ENCODE assay signal across 10 cellular contexts in the genomic region with DNA sequence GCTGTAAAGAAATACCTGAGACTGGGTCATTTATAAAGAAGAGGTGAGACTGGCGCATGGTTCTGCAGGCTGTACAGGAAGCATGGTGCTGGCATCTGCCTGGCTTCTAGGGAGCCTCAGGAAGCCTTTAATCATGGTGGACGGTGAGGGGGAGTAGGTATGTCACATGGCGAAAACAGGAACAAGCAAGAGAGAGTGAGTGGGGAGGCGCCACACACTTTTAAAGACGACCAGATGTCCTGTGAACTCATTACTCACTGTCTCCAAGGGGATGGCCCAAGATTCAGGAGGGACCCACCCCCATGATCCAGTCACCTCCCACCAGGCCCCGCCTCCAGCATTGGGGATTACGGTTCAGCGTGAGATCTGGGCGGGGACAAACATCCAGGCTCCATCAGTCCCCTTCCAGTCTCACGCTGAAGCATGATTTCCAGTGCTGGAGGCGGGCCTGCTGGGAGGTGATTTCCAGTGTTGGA. TPM values are rescaled to one million over a fixed set of nuclear protein-coding genes. Genes with fewer than 3 reads are reported as not detected.
DNase-seq lines count a peak whose midpoint lies in the region; ATAC-seq lines count a peak whose summit lies in the region.
"Had no signal": no experiment of that assay in that cellular context is flagged by ENCODE, and none has a peak within 500 bp of the region (broad histone marks: within the 10 kb centered on the region; RNA-seq: fewer than 3 reads in every experiment).

No MANE protein-coding gene starts in this region.

- intact Hi-C loops in left ventricle myocardium superior (cut with micrococcal nuclease), result no loop called here

- no peaks in the 10 kb centered on the region for H3K27me3 Mint-ChIP-seq in activated CD8-positive, alpha-beta memory T cell treated with anti-CD3 and anti-CD28 coated beads, Interleukin-2, amount 10 ng/mL, durations not matched to agents 7 days and 5 days
- H3K27me3 Mint-ChIP-seq in activated T-cell treated with anti-CD3 and anti-CD28 coated beads, Interleukin-2, amount 50 U/mL, for 4 hours (ENCODE audit: low read depth), result no peaks in the 10 kb centered on the region
- no peaks in the 10 kb centered on the region for H3K27me3 Mint-ChIP-seq in stimulated activated naive CD8-positive, alpha-beta T cell treated with anti-CD3 and anti-CD28 coated beads, Interleukin-15, amount 100 ng/mL, for 72 hours

- no peak overlapping the region for H3K4me3 Mint-ChIP-seq in activated CD8-positive, alpha-beta memory T cell treated with anti-CD3 and anti-CD28 coated beads, Interleukin-2, amount 10 ng/mL, durations not matched to agents 7 days and 5 days
- H3K4me3 Mint-ChIP-seq in activated T-cell treated with anti-CD3 and anti-CD28 coated beads, Interleukin-2, amount 50 U/mL, for 4 hours, result peak overlapping the region; percentile 3
- H3K4me3 Mint-ChIP-seq in stimulated activated naive CD8-positive, alpha-beta T cell treated with anti-CD3 and anti-CD28 coated beads, Interleukin-15, amount 100 ng/mL, for 72 hours, result no peak overlapping the region

- peak; percentile 28 for DNase-seq in activated CD8-positive, alpha-beta memory T cell treated with anti-CD3 and anti-CD28 coated beads, Interleukin-2, amount 50 U/mL, for 4 hours
- no peak for DNase-seq in activated CD8-positive, alpha-beta memory T cell treated with anti-CD3 and anti-CD28 coated beads, Interleukin-2, amount 10 ng/mL, durations not matched to agents 7 days and 5 days
- no peak for DNase-seq in activated T-cell treated with anti-CD3 and anti-CD28 coated beads, Interleukin-2, amount 50 U/mL, for 4 hours
- DNase-seq in left ventricle myocardium superior (peak; percentile 56), DMS153 (lab: John Stamatoyannopoulos, UW) (no peak), NCI-H146 (lab: John Stamatoyannopoulos, UW) (no peak)
- no peak for DNase-seq in stimulated activated naive CD8-positive, alpha-beta T cell treated with anti-CD3 and anti-CD28 coated beads, Interleukin-15, amount 100 ng/mL, for 72 hours
- DNase-seq: PC-9, posterior cingulate gyrus had no signal

- CTCF ChIA-PET in activated CD8-positive, alpha-beta memory T cell treated with anti-CD3 and anti-CD28 coated beads, Interleukin-2, amount 10 ng/mL, durations not matched to agents 7 days and 5 days (lab: Charles Lee), result interaction anchor here (0.6 kb wide), 1 partner anchor 155 kb away, joined by 3 read pairs; no protein-coding TSS in a partner anchor

- no peak overlapping the region for H3K27ac Mint-ChIP-seq in activated CD8-positive, alpha-beta memory T cell treated with anti-CD3 and anti-CD28 coated beads, Interleukin-2, amount 10 ng/mL, durations not matched to agents 7 days and 5 days
- peak overlapping the region; percentile 55 for H3K27ac Mint-ChIP-seq in stimulated activated naive CD8-positive, alpha-beta T cell treated with anti-CD3 and anti-CD28 coated beads, Interleukin-15, amount 100 ng/mL, for 72 hours

- peaks cover 52% of the 10 kb centered on the region for H3K36me3 Mint-ChIP-seq in activated CD8-positive, alpha-beta memory T cell treated with anti-CD3 and anti-CD28 coated beads, Interleukin-2, amount 10 ng/mL, durations not matched to agents 7 days and 5 days
- H3K36me3 Mint-ChIP-seq in activated T-cell treated with anti-CD3 and anti-CD28 coated beads, Interleukin-2, amount 50 U/mL, for 4 hours (ENCODE audit: insufficient read depth), result peaks cover 21% of the 10 kb centered on the region

- peaks cover 27% of the 10 kb centered on the region for H3K4me1 Mint-ChIP-seq in activated CD8-positive, alpha-beta memory T cell treated with anti-CD3 and anti-CD28 coated beads, Interleukin-2, amount 10 ng/mL, durations not matched to agents 7 days and 5 days
- H3K4me1 Mint-ChIP-seq in activated T-cell treated with anti-CD3 and anti-CD28 coated beads, Interleukin-2, amount 50 U/mL, for 4 hours (ENCODE audit: low read depth), result peaks cover 27% of the 10 kb centered on the region
- peaks cover 48% of the 10 kb centered on the region for H3K4me1 Mint-ChIP-seq in stimulated activated naive CD8-positive, alpha-beta T cell treated with anti-CD3 and anti-CD28 coated beads, Interleukin-15, amount 100 ng/mL, for 72 hours

- ATAC-seq in activated CD8-positive, alpha-beta memory T cell treated with anti-CD3 and anti-CD28 coated beads, Interleukin-2, amount 10 ng/mL, durations not matched to agents 7 days and 5 days, result no peak
- ATAC-seq in activated T-cell treated with anti-CD3 and anti-CD28 coated beads, Interleukin-2, amount 50 U/mL, for 4 hours, result peak in 1 of 2 donors; percentile 9
- ATAC-seq in left ventricle myocardium superior (peak; percentile 29), GM21723 (IDR thresholded peaks at IDR 0.05; ENCODE audit: unreplicated experiment) (no peak)
- ATAC-seq in stimulated activated naive CD8-positive, alpha-beta T cell treated with anti-CD3 and anti-CD28 coated beads, Interleukin-15, amount 100 ng/mL, for 72 hours, result no peak

- H3K9me3 Mint-ChIP-seq in activated CD8-positive, alpha-beta memory T cell treated with anti-CD3 and anti-CD28 coated beads, Interleukin-2, amount 10 ng/mL, durations not matched to agents 7 days and 5 days (ENCODE audit: low read depth), result no peaks in the 10 kb centered on the region
- no peaks in the 10 kb centered on the region for H3K9me3 Mint-ChIP-seq in activated T-cell treated with anti-CD3 and anti-CD28 coated beads, Interleukin-2, amount 50 U/mL, for 4 hours
- H3K9me3 Mint-ChIP-seq in stimulated activated naive CD8-positive, alpha-beta T cell treated with anti-CD3 and anti-CD28 coated beads, Interleukin-15, amount 100 ng/mL, for 72 hours, result peaks cover 0 to 9% of the 10 kb centered on the region in 2 donors

RNA-seq across cellular contexts. Expression of a gene that starts 3.2 kb away (rescaled TPM):
- total RNA-seq in activated CD8-positive, alpha-beta memory T cell treated with anti-CD3 and anti-CD28 coated beads, Interleukin-2, amount 10 ng/mL, durations not matched to agents 7 days and 5 days, result 10 to 100 TPM; 29.2 to 32.2 TPM
- 10 to 100 TPM; 30.9 to 32.6 (median 32.1) TPM for total RNA-seq in activated T-cell treated with anti-CD3 and anti-CD28 coated beads, Interleukin-2, amount 50 U/mL, for 4 hours
- total RNA-seq in left ventricle myocardium superior, result 20.7 TPM

RNA-seq across cellular contexts. Expression of a gene that starts 24.9 kb away (rescaled TPM):
- total RNA-seq in activated CD8-positive, alpha-beta memory T cell treated with anti-CD3 and anti-CD28 coated beads, Interleukin-2, amount 10 ng/mL, durations not matched to agents 7 days and 5 days, result 1 to 10 TPM in 1 of 2 experiments, under 1 TPM in 1; 0.63 to 1.3 TPM
- 1 to 10 TPM; 2.2 to 3.5 (median 3.0) TPM for total RNA-seq in activated T-cell treated with anti-CD3 and anti-CD28 coated beads, Interleukin-2, amount 50 U/mL, for 4 hours
- 11.1 TPM for total RNA-seq in left ventricle myocardium superior

RNA-seq across cellular contexts. Expression of a gene that starts 50.5 kb away (rescaled TPM):
- 10 to 100 TPM; 40.4 to 42.4 TPM for total RNA-seq in activated CD8-positive, alpha-beta memory T cell treated with anti-CD3 and anti-CD28 coated beads, Interleukin-2, amount 10 ng/mL, durations not matched to agents 7 days and 5 days
- total RNA-seq in activated T-cell treated with anti-CD3 and anti-CD28 coated beads, Interleukin-2, amount 50 U/mL, for 4 hours, result 10 to 100 TPM; 51.4 to 60.1 (median 59.1) TPM
- total RNA-seq in left ventricle myocardium superior, result 16.9 TPM

Comparison
In these comparisons a context has a peak if more than half of its experiments do, and no peak if none do; other contexts are left out.
1. DNase-seq: peak in activated CD8-positive, alpha-beta memory T cell treated with anti-CD3 and anti-CD28 coated beads, Interleukin-2, amount 50 U/mL, for 4 hours (single experiment) and left ventricle myocardium superior (single experiment); none in activated CD8-positive, alpha-beta memory T cell treated with anti-CD3 and anti-CD28 coated beads, Interleukin-2, amount 10 ng/mL, durations not matched to agents 7 days and 5 days (single experiment), activated T-cell treated with anti-CD3 and anti-CD28 coated beads, Interleukin-2, amount 50 U/mL, for 4 hours (single experiment), stimulated activated naive CD8-positive, alpha-beta T cell treated with anti-CD3 and anti-CD28 coated beads, Interleukin-15, amount 100 ng/mL, for 72 hours (0 of 2), DMS153 (single experiment) and NCI-H146 (single experiment).